In genomic region chr15:48178612-48178931, GRCh38 we compare ENCODE assay signal across 8 cellular contexts. TPM values are rescaled to one million over a fixed set of nuclear protein-coding genes. Genes with fewer than 3 reads are reported as not detected.
DNase-seq lines count a peak whose midpoint lies in the region; ATAC-seq, FAIRE-seq and TF ChIP-seq lines count a peak whose summit lies in the region.
"Had no signal": no experiment of that assay in that cellular context is flagged by ENCODE, and none has a peak within 500 bp of the region (broad histone marks: within the 10 kb centered on the region; RNA-seq: fewer than 3 reads in every experiment).

No MANE protein-coding gene starts in this region.

- no peak for TF ChIP-seq CTCF in VCaP (conservative IDR thresholded peaks at IDR 0.05)

- peak overlapping the region; percentile 89 for H3K4me3 ChIP-seq in right cardiac atrium (ENCODE audit: low read length)
- H3K4me3 ChIP-seq in skeletal muscle tissue (ENCODE audit: low read length in 3 of 3) = peak overlapping the region in 2 of 3 donors; percentile 18 to 54

- ATAC-seq in right cardiac atrium = no peak

- peak overlapping the region; percentile 93 for H3K27ac ChIP-seq in VCaP
- no peak overlapping the region for H3K27ac ChIP-seq in right cardiac atrium (ENCODE audit: low read length)
- H3K27ac ChIP-seq in skeletal muscle tissue (ENCODE audit: low read depth, low read length) = no peak overlapping the region

- peak; percentile 33 for FAIRE-seq in GM18507 (lab: Jason Lieb, UNC)

- in situ Hi-C loops in G401 (cut with HindIII; ENCODE audit: low sequenced_read_pairs) = no loop called here

- intact Hi-C loops in right cardiac atrium (cut with DNase I) = no loop called here

- no peaks in the 10 kb centered on the region for H3K4me1 ChIP-seq in right cardiac atrium (ENCODE audit: control insufficient read depth, insufficient read depth, low read length)
- H3K4me1 ChIP-seq in skeletal muscle tissue (ENCODE audit: control insufficient read depth in 3 of 3, insufficient read depth in 3 of 3, low read length in 3 of 3) = peaks cover 0 to 2% (median 2%) of the 10 kb centered on the region in 3 donors

- H3K27me3 ChIP-seq in right cardiac atrium (ENCODE audit: control insufficient read depth, insufficient read depth) (no peaks in the 10 kb centered on the region), skeletal muscle tissue (ENCODE audit: control insufficient read depth in 3 of 3, insufficient read depth in 3 of 3, low read length in 3 of 3) (peaks cover 3 to 10% (median 6%) of the 10 kb centered on the region in 3 donors)

- WGBS in right cardiac atrium = 84% methylated on average over 1 of the region's 1 CpG

- H3K9me3 ChIP-seq in right cardiac atrium (ENCODE audit: control insufficient read depth, low read length) = no peaks in the 10 kb centered on the region
- no peaks in the 10 kb centered on the region for H3K9me3 ChIP-seq in skeletal muscle tissue (ENCODE audit: control insufficient read depth in 3 of 3, low read length in 3 of 3)

- no peak overlapping the region for H3K9ac ChIP-seq in skeletal muscle tissue (ENCODE audit: low read depth in 1 of 3, low read length in 3 of 3)

- DNase-seq in GM18507 (ENCODE audit: extremely low spot score, insufficient read length, low read depth) (no peak), right cardiac atrium (no peak), Ammon's horn (ENCODE audit: low spot score) (no peak), G401 (ENCODE audit: low spot score) (no peak), NCI-H2171 (lab: John Stamatoyannopoulos, UW) (no peak)

- H3K36me3 ChIP-seq in skeletal muscle tissue (ENCODE audit: control insufficient read depth in 3 of 3, insufficient read depth in 3 of 3, low read length in 3 of 3) = no peaks in the 10 kb centered on the region

RNA-seq across cellular contexts. Expression of gene MYEF2, which starts 0.5 kb away (rescaled TPM):
- 10 to 100 TPM; 10.2 to 17.5 (median 13.3) TPM for total RNA-seq in right cardiac atrium
- 7.2 TPM for polyA plus RNA-seq in right cardiac atrium
- 3.7 TPM for total RNA-seq in skeletal muscle tissue
- total RNA-seq in G401 (2014; rRNA removed; shearing (Covaris generic)) = 11.3 and 13.3 TPM in 2 replicates

RNA-seq across cellular contexts. Expression of gene CTXN2, which starts 12.9 kb away (rescaled TPM):
- not detected for total RNA-seq in right cardiac atrium
- not detected for polyA plus RNA-seq in right cardiac atrium
- total RNA-seq in skeletal muscle tissue = not detected
- not detected in 2 replicates for total RNA-seq in G401 (2014; rRNA removed; shearing (Covaris generic))
- total RNA-seq: H4 had no signal

RNA-seq across cellular contexts. Expression of gene SLC12A1, which starts 27.5 kb away (rescaled TPM):
- total RNA-seq in right cardiac atrium (not detected), skeletal muscle tissue (not detected)
- polyA plus RNA-seq in right cardiac atrium = not detected
- not detected in 2 replicates for total RNA-seq in G401 (2014; rRNA removed; shearing (Covaris generic))
- total RNA-seq: H4 had no signal

RNA-seq across cellular contexts. Expression of gene SLC24A5, which starts 57.8 kb away (rescaled TPM):
- total RNA-seq in right cardiac atrium (not detected), skeletal muscle tissue (not detected)
- not detected for polyA plus RNA-seq in right cardiac atrium
- not detected in 2 replicates for total RNA-seq in G401 (2014; rRNA removed; shearing (Covaris generic))
- total RNA-seq: H4 had no signal
